8 cellular contexts compared by ENCODE assay signal in genomic region chr12:9651265-9651729, GRCh38. TPM values are rescaled to one million over a fixed set of nuclear protein-coding genes. Genes with fewer than 3 reads are reported as not detected.
DNase-seq lines count a peak whose midpoint lies in the region; ATAC-seq and TF ChIP-seq lines count a peak whose summit lies in the region.

No MANE protein-coding gene starts in this region.

- no peak for TF ChIP-seq CTCF in fibroblast of the aortic adventitia (IDR thresholded peaks at IDR 0.05; ENCODE audit: insufficient read depth, low read length)

- H3K4me1 Mint-ChIP-seq in activated CD4-positive, alpha-beta T cell treated with anti-CD3 and anti-CD28 coated beads, Interleukin-2, amount 10 ng/mL, durations not matched to agents 7 days and 5 days = peaks cover 64% of the 10 kb centered on the region

- H3K4me3 Mint-ChIP-seq in activated CD4-positive, alpha-beta T cell treated with anti-CD3 and anti-CD28 coated beads, Interleukin-2, amount 10 ng/mL, durations not matched to agents 7 days and 5 days = peak overlapping the region; percentile 93

- POLR2A ChIA-PET in activated CD4-positive, alpha-beta T cell treated with anti-CD3 and anti-CD28 coated beads, Interleukin-2, amount 10 ng/mL, durations not matched to agents 7 days and 5 days (lab: Charles Lee) = interaction anchor here (0.7 to 1.3 kb wide), 5 partner anchors 16 to 962 kb away, joined by 3 to 11 read pairs (median 7); partner anchors contain the start of genes CLEC2D and MAGOHB

- peak; percentile 68 for DNase-seq in activated CD4-positive, alpha-beta T cell treated with anti-CD3 and anti-CD28 coated beads, Interleukin-2, amount 10 ng/mL, durations not matched to agents 7 days and 5 days
- DNase-seq in activated CD4-positive, alpha-beta T cell treated with anti-CD3 and anti-CD28 coated beads for 4 hours = no peak
- peak; percentile 65 to 74 for DNase-seq in activated CD4-positive, alpha-beta T cell treated with anti-CD3 and anti-CD28 coated beads, Interleukin-2, amount 50 U/mL, for 48 hours
- DNase-seq in fibroblast of the aortic adventitia (ENCODE audit: low read depth) (peak; percentile 44), NCI-H774 (lab: John Stamatoyannopoulos, UW) (no peak), NCI-H1417 treated with DMSO at 0.1 percent for 48 hours (lab: John Stamatoyannopoulos, UW) (no peak), iPS-NIHi11 (ENCODE audit: low spot score) (no peak)
- DNase-seq in stimulated activated naive CD8-positive, alpha-beta T cell treated with anti-CD3 and anti-CD28 coated beads, Interleukin-15, Interleukin-2, amounts not matched to agents 100 U/mL and 50 U/mL, for 24 hours = peak; percentile 74

- ATAC-seq in stimulated activated naive CD8-positive, alpha-beta T cell treated with anti-CD3 and anti-CD28 coated beads, Interleukin-15, Interleukin-2, amounts not matched to agents 100 U/mL and 50 U/mL, for 24 hours = peak; percentile 30

- no peak overlapping the region for H3K4me3 ChIP-seq in fibroblast of the aortic adventitia (ENCODE audit: low read depth, low read length)

- H3K27ac Mint-ChIP-seq in activated CD4-positive, alpha-beta T cell treated with anti-CD3 and anti-CD28 coated beads, Interleukin-2, amount 10 ng/mL, durations not matched to agents 7 days and 5 days = peak overlapping the region; percentile 96

- H3K36me3 Mint-ChIP-seq in activated CD4-positive, alpha-beta T cell treated with anti-CD3 and anti-CD28 coated beads, Interleukin-2, amount 10 ng/mL, durations not matched to agents 7 days and 5 days (ENCODE audit: low read depth) = peaks cover 74% of the 10 kb centered on the region

- peaks cover 15% of the 10 kb centered on the region for H3K9me3 Mint-ChIP-seq in activated CD4-positive, alpha-beta T cell treated with anti-CD3 and anti-CD28 coated beads, Interleukin-2, amount 10 ng/mL, durations not matched to agents 7 days and 5 days

- CTCF ChIA-PET in activated CD4-positive, alpha-beta T cell treated with anti-CD3 and anti-CD28 coated beads, Interleukin-2, amount 10 ng/mL, durations not matched to agents 7 days and 5 days (lab: Charles Lee) = interaction anchor here (1.1 to 4.0 kb wide), 6 partner anchors 10 to 106 kb away, joined by 3 to 16 read pairs (median 4); partner anchors contain the start of gene CLEC2D

- peaks cover 2% of the 10 kb centered on the region for H3K27me3 Mint-ChIP-seq in activated CD4-positive, alpha-beta T cell treated with anti-CD3 and anti-CD28 coated beads, Interleukin-2, amount 10 ng/mL, durations not matched to agents 7 days and 5 days

RNA-seq across cellular contexts. Expression of gene CLEC2D, which starts 18.2 kb away (rescaled TPM):
- 100 to 1,000 TPM; 296 to 299 TPM for total RNA-seq in activated CD4-positive, alpha-beta T cell treated with anti-CD3 and anti-CD28 coated beads, Interleukin-2, amount 10 ng/mL, durations not matched to agents 7 days and 5 days
- 4.6 and 16.7 TPM in 2 replicates for total RNA-seq in fibroblast of the aortic adventitia (ENCODE audit: low replicate concordance)

RNA-seq across cellular contexts. Expression of gene KLRB1, which starts 43.6 kb away (rescaled TPM):
- total RNA-seq in activated CD4-positive, alpha-beta T cell treated with anti-CD3 and anti-CD28 coated beads, Interleukin-2, amount 10 ng/mL, durations not matched to agents 7 days and 5 days = 1 to 10 TPM; 3.1 to 3.8 TPM
- total RNA-seq in fibroblast of the aortic adventitia (ENCODE audit: low replicate concordance) = not detected in 2 replicates

Comparison
In these comparisons a context has a peak if more than half of its experiments do, and no peak if none do; other contexts are left out.
1. DNase-seq: peak in activated CD4-positive, alpha-beta T cell treated with anti-CD3 and anti-CD28 coated beads, Interleukin-2, amount 10 ng/mL, durations not matched to agents 7 days and 5 days (single experiment), activated CD4-positive, alpha-beta T cell treated with anti-CD3 and anti-CD28 coated beads, Interleukin-2, amount 50 U/mL, for 48 hours (2 of 2), fibroblast of the aortic adventitia (single experiment) and stimulated activated naive CD8-positive, alpha-beta T cell treated with anti-CD3 and anti-CD28 coated beads, Interleukin-15, Interleukin-2, amounts not matched to agents 100 U/mL and 50 U/mL, for 24 hours (single experiment); none in activated CD4-positive, alpha-beta T cell treated with anti-CD3 and anti-CD28 coated beads for 4 hours (0 of 2), NCI-H774 (single experiment), NCI-H1417 treated with DMSO at 0.1 percent for 48 hours (single experiment) and iPS-NIHi11 (single experiment).
2. RNA of gene CLEC2D, which starts 18.2 kb away (total RNA-seq): 296 to 299 TPM in activated CD4-positive, alpha-beta T cell treated with anti-CD3 and anti-CD28 coated beads, Interleukin-2, amount 10 ng/mL, durations not matched to agents 7 days and 5 days; 4.6 to 16.7 TPM in fibroblast of the aortic adventitia; every median in the first group is over 10 times any median in the second.